19 cellular contexts compared by ENCODE assay signal in genomic region chr7:30019387-30019786, GRCh38. TPM values are rescaled to one million over a fixed set of nuclear protein-coding genes. Genes with fewer than 3 reads are reported as not detected.
DNase-seq lines count a peak whose midpoint lies in the region; ATAC-seq, FAIRE-seq and TF ChIP-seq lines count a peak whose summit lies in the region.
"Had no signal": no experiment of that assay in that cellular context is flagged by ENCODE, and none has a peak within 500 bp of the region (broad histone marks: within the 10 kb centered on the region; RNA-seq: fewer than 3 reads in every experiment).

No MANE protein-coding gene starts in this region.

- no peak overlapping the region for H2BK5ac ChIP-seq in IMR-90 (ENCODE audit: low read depth, low read length, poor library complexity, severe bottlenecking)

- H3K36me3 ChIP-seq in IMR-90 (ENCODE audit: control insufficient read depth, insufficient read depth, low read length): peaks cover 8% of the 10 kb centered on the region
- peaks cover 24 to 32% of the 10 kb centered on the region in 2 experiments for H3K36me3 ChIP-seq in SK-N-SH (replicated peaks in 1 of 2; ENCODE audit: control insufficient read depth in 1 of 2, insufficient read depth in 2 of 2, low read length in 1 of 2)
- H3K36me3 ChIP-seq: colonic mucosa had no signal

- H2AK9ac ChIP-seq in IMR-90 (replicated peaks; ENCODE audit: low read depth, low read length, poor library complexity): no peak overlapping the region

- peaks cover 5% of the 10 kb centered on the region for H3F3A ChIP-seq in SK-N-SH (replicated peaks; ENCODE audit: insufficient read depth)

- H3K4me2 ChIP-seq in A549 (no peak overlapping the region), IMR-90 (ENCODE audit: low read depth, low read length) (no peak overlapping the region), SK-N-SH (no peak overlapping the region)

- no peak overlapping the region for H2BK120ac ChIP-seq in IMR-90 (ENCODE audit: low read depth, low read length)

- CTCF ChIA-PET in A549 (lab: Yijun Ruan, JAX) (interaction anchor here (1.0 kb wide), 2 partner anchors 17 to 45 kb away, joined by 3 read pairs; no protein-coding TSS in a partner anchor), IMR-90 (lab: Yijun Ruan, JAX) (no interaction called here), SK-N-SH (lab: Yijun Ruan, JAX) (interaction anchor here (0.9 to 2.0 kb wide), 3 partner anchors 44 to 145 kb away, joined by 3 to 5 read pairs (median 5); no protein-coding TSS in a partner anchor)
- CTCF ChIA-PET in activated naive CD4-positive, alpha-beta T cell treated with anti-CD3 and anti-CD28 coated beads for 36 hours (lab: Charles Lee): no interaction called here

- no peak overlapping the region for H2BK15ac ChIP-seq in IMR-90 (ENCODE audit: low read depth, low read length)

- no peak overlapping the region for H2BK20ac ChIP-seq in IMR-90 (ENCODE audit: low read depth, low read length)

- no peak overlapping the region for H3K27ac Mint-ChIP-seq in activated naive CD4-positive, alpha-beta T cell treated with anti-CD3 and anti-CD28 coated beads for 36 hours
- H3K27ac Mint-ChIP-seq: activated naive CD8-positive, alpha-beta T cell; CD14-positive monocyte had no signal

- H3K79me1 ChIP-seq in IMR-90 (ENCODE audit: low read depth in 1 of 2, low read length in 2 of 2): peaks cover 10 to 21% of the 10 kb centered on the region in 2 experiments

- no peak overlapping the region for H3K14ac ChIP-seq in IMR-90 (replicated peaks; ENCODE audit: low read depth, low read length)

- no peak overlapping the region for H4K8ac ChIP-seq in IMR-90 (ENCODE audit: low read depth in 2 of 2, low read length in 2 of 2)

- no peak overlapping the region for H3K4me3 Mint-ChIP-seq in activated naive CD4-positive, alpha-beta T cell treated with anti-CD3 and anti-CD28 coated beads for 36 hours
- H3K4me3 Mint-ChIP-seq: activated naive CD8-positive, alpha-beta T cell; CD14-positive monocyte had no signal

- peaks cover 19% of the 10 kb centered on the region for H3K4me1 Mint-ChIP-seq in activated naive CD4-positive, alpha-beta T cell treated with anti-CD3 and anti-CD28 coated beads for 36 hours (ENCODE audit: low read depth)

- no peak overlapping the region for H4K91ac ChIP-seq in IMR-90 (ENCODE audit: insufficient read depth, low read depth, low read length)

- 0 out of 3 replicates have a peak, but pooled peaks have one; percentile 8 for TF ChIP-seq CTCF in A549 (IDR thresholded peaks at IDR 0.05)
- TF ChIP-seq CTCF in IMR-90 (conservative IDR thresholded peaks at IDR 0.05; ENCODE audit: low read depth, low read length): 0 out of 2 replicates have a peak, but pooled peaks have one; percentile 20
- TF ChIP-seq CTCF in SK-N-SH (IDR thresholded peaks at IDR 0.05): peak; percentile 43
- peak; percentile 11 for TF ChIP-seq CTCF in fibroblast of the aortic adventitia (IDR thresholded peaks at IDR 0.05; ENCODE audit: insufficient read depth, low read length)
- TF ChIP-seq CTCF in coronary artery (IDR thresholded peaks at IDR 0.05): no peak

- POLR2A ChIA-PET in A549 (lab: Yijun Ruan, JAX): no interaction called here
- POLR2A ChIA-PET in IMR-90 (lab: Charles Lee; ENCODE audit: unreplicated experiment): no interaction called here
- POLR2A ChIA-PET in SK-N-SH (lab: Yijun Ruan, JAX): no interaction called here

- intact Hi-C loops in IMR-90 (cut with micrococcal nuclease): no loop called here
- intact Hi-C loops in activated naive CD4-positive, alpha-beta T cell treated with anti-CD3 and anti-CD28 coated beads for 36 hours (cut with micrococcal nuclease): no loop called here

- H3K23ac ChIP-seq in IMR-90 (ENCODE audit: low read depth, low read length): no peak overlapping the region

- peaks cover 2% of the 10 kb centered on the region for H3K36me3 Mint-ChIP-seq in activated naive CD4-positive, alpha-beta T cell treated with anti-CD3 and anti-CD28 coated beads for 36 hours (ENCODE audit: low read depth)

- no peak for TF ChIP-seq RAD21 in A549 (conservative IDR thresholded peaks at IDR 0.05 in 1 of 2, IDR thresholded peaks at IDR 0.05 in 1 of 2)
- TF ChIP-seq RAD21 in IMR-90 (IDR thresholded peaks at IDR 0.05; ENCODE audit: low read length): no peak
- TF ChIP-seq RAD21 in SK-N-SH (IDR thresholded peaks at IDR 0.05; ENCODE audit: low read length): peak; percentile 28; the same call in 1 of the 2 replicates

- in situ Hi-C loops in IMR-90 (cut with MboI; ENCODE audit: low sequenced_read_pairs): no loop called here

- ATAC-seq in A549 (peak in 1 of 2 experiments; percentile 65; a peak in 2 of 6 replicates), IMR-90 (ENCODE audit: low read depth) (peak; percentile 46; the same call in 1 of the 2 replicates), GM21526 (IDR thresholded peaks at IDR 0.05; ENCODE audit: low FRiP score, unreplicated experiment) (no peak), GM21576 (IDR thresholded peaks at IDR 0.05; ENCODE audit: unreplicated experiment) (no peak)
- ATAC-seq: upper lobe of right lung had no signal

- no peaks in the 10 kb centered on the region for H3K9me2 ChIP-seq in SK-N-SH

- TF ChIP-seq POLR2A in A549 (IDR thresholded peaks at IDR 0.05; ENCODE audit: low read length) (no peak), IMR-90 (IDR thresholded peaks at IDR 0.05; ENCODE audit: low read depth, low read length) (no peak)

- H3K27me3 Mint-ChIP-seq in activated naive CD4-positive, alpha-beta T cell treated with anti-CD3 and anti-CD28 coated beads for 36 hours (ENCODE audit: low read depth): no peaks in the 10 kb centered on the region
- H3K27me3 Mint-ChIP-seq: activated naive CD8-positive, alpha-beta T cell had no signal

- H3K18ac ChIP-seq in IMR-90 (ENCODE audit: low read depth, low read length): no peak overlapping the region

- H3K79me2 ChIP-seq in SK-N-SH (ENCODE audit: insufficient read depth): peaks cover 27% of the 10 kb centered on the region

- H3K4me3 ChIP-seq in A549 (no peak overlapping the region), IMR-90 (ENCODE audit: insufficient read depth, low read depth, low read length) (no peak overlapping the region), SK-N-SH (ENCODE audit: low read depth in 2 of 2, low read length in 1 of 2) (no peak overlapping the region), fibroblast of the aortic adventitia (ENCODE audit: low read depth, low read length) (no peak overlapping the region), coronary artery (no peak overlapping the region)
- H3K4me3 ChIP-seq: colonic mucosa, SK-N-MC, upper lobe of right lung had no signal

- no peak overlapping the region for H3K56ac ChIP-seq in IMR-90 (ENCODE audit: extremely low read depth, insufficient read depth, low read length)

- no peak overlapping the region for H2AK5ac ChIP-seq in IMR-90 (ENCODE audit: low read depth, low read length)

- H4K5ac ChIP-seq in IMR-90 (ENCODE audit: low read depth, low read length): no peak overlapping the region

- H3K9me3 ChIP-seq in A549 (no peaks in the 10 kb centered on the region), IMR-90 (ENCODE audit: control insufficient read depth, insufficient read depth, low read length) (no peaks in the 10 kb centered on the region), SK-N-SH (no peaks in the 10 kb centered on the region)
- H3K9me3 ChIP-seq: colonic mucosa, upper lobe of right lung had no signal

- peaks cover 2% of the 10 kb centered on the region; the same call in 1 of the 2 replicates for H3K9me1 ChIP-seq in IMR-90 (ENCODE audit: insufficient read depth, low read length)

- no peaks in the 10 kb centered on the region for H3K9me3 Mint-ChIP-seq in activated naive CD4-positive, alpha-beta T cell treated with anti-CD3 and anti-CD28 coated beads for 36 hours

- H3K27me3 ChIP-seq in IMR-90 (ENCODE audit: control insufficient read depth, insufficient read depth, low read length) (no peaks in the 10 kb centered on the region), SK-N-SH (ENCODE audit: insufficient read depth) (no peaks in the 10 kb centered on the region)
- H3K27me3 ChIP-seq: colonic mucosa, upper lobe of right lung had no signal

- no peak overlapping the region for H3K4ac ChIP-seq in IMR-90 (ENCODE audit: low read depth, low read length)

- H4K20me1 ChIP-seq in IMR-90 (ENCODE audit: insufficient read depth, low read length) (peaks cover 4% of the 10 kb centered on the region; the same call in 1 of the 2 replicates), SK-N-SH (ENCODE audit: insufficient read depth) (no peaks in the 10 kb centered on the region)

- H3K9ac ChIP-seq in IMR-90 (ENCODE audit: low read depth, low read length) (no peak overlapping the region), SK-N-SH (no peak overlapping the region)

- no peak overlapping the region for H3K27ac ChIP-seq in A549
- H3K27ac ChIP-seq in IMR-90 (ENCODE audit: insufficient read depth, low read length): no peak overlapping the region
- no peak overlapping the region for H3K27ac ChIP-seq in SK-N-SH (ENCODE audit: low read depth in 2 of 2, low read length in 1 of 2)
- H3K27ac ChIP-seq in coronary artery: no peak overlapping the region
- H3K27ac ChIP-seq: colonic mucosa, SK-N-MC, upper lobe of right lung had no signal

- no peak for FAIRE-seq in A549 (lab: Jason Lieb, UNC)
- FAIRE-seq: D721Med, frontal cortex had no signal

- dilution Hi-C loops in IMR-90 (cut with HindIII; ENCODE audit: low sequenced_read_pairs, unreplicated experiment): no loop called here

- TF ChIP-seq EP300 in A549 (IDR thresholded peaks at IDR 0.05): no peak
- no peak for TF ChIP-seq EP300 in SK-N-SH (IDR thresholded peaks at IDR 0.05; ENCODE audit: borderline replicate concordance in 1 of 2, low read depth in 1 of 2, low read length in 1 of 2)

- no TSS peak for BruUV-seq in IMR-90 (replicated peaks; lab: Mats Ljungman, UMichigan)

- H2AFZ ChIP-seq in IMR-90 (replicated peaks; ENCODE audit: low read length, poor library complexity) (no peak overlapping the region), SK-N-SH (ENCODE audit: low read depth) (no peak overlapping the region)

- H3K4me1 ChIP-seq in A549: peaks cover 15% of the 10 kb centered on the region; the same call in 2 of the 3 replicates
- H3K4me1 ChIP-seq in IMR-90 (ENCODE audit: control insufficient read depth, insufficient read depth, low read length): no peaks in the 10 kb centered on the region; the same call in 1 of the 2 replicates
- H3K4me1 ChIP-seq in SK-N-SH (ENCODE audit: control insufficient read depth in 1 of 2, insufficient read depth in 2 of 2, low read depth in 1 of 2, low read length in 1 of 2): no peaks in the 10 kb centered on the region
- H3K4me1 ChIP-seq: colonic mucosa, upper lobe of right lung had no signal

- no peak for DNase-seq in A549 (ENCODE audit: low read depth in 1 of 2, low spot score in 1 of 2)
- no peak for DNase-seq in IMR-90
- DNase-seq in SK-N-SH: no peak
- no peak for DNase-seq in fibroblast of the aortic adventitia (ENCODE audit: low read depth)
- DNase-seq in activated naive CD4-positive, alpha-beta T cell treated with anti-CD3 and anti-CD28 coated beads for 36 hours: no peak
- DNase-seq in coronary artery (ENCODE audit: low spot score): no peak
- DNase-seq: activated T-cell treated with anti-CD3 and anti-CD28 coated beads, Interleukin-2, amount 50 U/mL, for 48 hours; colonic mucosa; mesenchymal stem cell; NCI-H146; nucleus accumbens; upper lobe of right lung had no signal

- 49% methylated on average over 1 of the region's 1 CpG for WGBS in A549 (ENCODE audit: missing lambda C conversion rate)
- WGBS in IMR-90 (ENCODE audit: extremely low coverage in 2 of 2, insufficient read length in 1 of 2), 2 experiments: no CpG with 5 or more reads among the region's 1 CpG
- 93% methylated on average over 1 of the region's 1 CpG for WGBS in SK-N-SH (ENCODE audit: low lambda C conversion rate)

RNA-seq across cellular contexts. Expression of gene FKBP14, which starts 7.1 kb away (rescaled TPM):
- polyA plus RNA-seq in A549 (2011; rRNA removed) (17.7 and 22.8 TPM in 2 replicates), A549 (2017; fragmentation: RNase III; extraction: RNeasy Plus Mini Kit Qiagen cat#74134 plus additional on column Dnase treatment) (10.6 to 11.1 TPM (median 10.7 TPM) in 3 replicates), IMR-90 (2012; rRNA removed) (21.8 and 26.3 TPM in 2 replicates), SK-N-SH (2012; rRNA removed) (15.7 and 24.4 TPM in 2 replicates)
- polyA plus RNA-seq in A549 (2012; cell fraction: cytosol; rRNA removed): 3.7 and 3.9 TPM in 2 replicates
- 1.6 and 2.3 TPM in 2 replicates for polyA plus RNA-seq in A549 (2012; cell fraction: nucleus; rRNA removed)
- 4.7 and 6.4 TPM in 2 replicates for polyA minus RNA-seq in A549 (2011; rRNA and poly(A)+ RNA removed)
- total RNA-seq in IMR-90 (2012; rRNA removed) (27.1 and 45.0 TPM in 2 replicates), fibroblast of the aortic adventitia (ENCODE audit: low replicate concordance) (39.9 and 57.5 TPM in 2 replicates)
- polyA plus RNA-seq in IMR-90 (2012; cell fraction: cytosol; rRNA removed): 5.9 and 7.5 TPM in 2 replicates
- 1.6 and 9.7 TPM in 2 replicates for polyA plus RNA-seq in IMR-90 (2012; cell fraction: nucleus; rRNA removed; ENCODE audit: low replicate concordance)
- 27.6 and 29.7 TPM in 2 replicates for polyA plus RNA-seq in SK-N-SH (2012; cell fraction: cytosol; rRNA removed)
- polyA plus RNA-seq in SK-N-SH (2012; cell fraction: nucleus; rRNA removed): 4.5 and 10.6 TPM in 2 replicates
- total RNA-seq in activated naive CD4-positive, alpha-beta T cell treated with anti-CD3 and anti-CD28 coated beads for 36 hours: 1 to 10 TPM; 4.7 to 5.2 TPM

RNA-seq across cellular contexts. Expression of gene PLEKHA8, which starts 8.8 kb away (rescaled TPM):
- polyA plus RNA-seq in A549 (2011; rRNA removed) (10.6 and 10.9 TPM in 2 replicates), A549 (2017; fragmentation: RNase III; extraction: RNeasy Plus Mini Kit Qiagen cat#74134 plus additional on column Dnase treatment) (5.9 to 6.6 TPM (median 6.2 TPM) in 3 replicates), IMR-90 (2012; rRNA removed) (2.9 and 3.6 TPM in 2 replicates), SK-N-SH (2012; rRNA removed) (4.9 and 6.1 TPM in 2 replicates)
- 1.7 TPM in 2 replicates for polyA plus RNA-seq in A549 (2012; cell fraction: cytosol; rRNA removed)
- 0.94 and 1.8 TPM in 2 replicates for polyA plus RNA-seq in A549 (2012; cell fraction: nucleus; rRNA removed)
- polyA minus RNA-seq in A549 (2011; rRNA and poly(A)+ RNA removed): 8.5 and 9.8 TPM in 2 replicates
- total RNA-seq in IMR-90 (2012; rRNA removed) (9.7 and 13.6 TPM in 2 replicates), fibroblast of the aortic adventitia (ENCODE audit: low replicate concordance) (10.6 and 15.5 TPM in 2 replicates)
- polyA plus RNA-seq in IMR-90 (2012; cell fraction: cytosol; rRNA removed): 0.76 and 0.88 TPM in 2 replicates
- polyA plus RNA-seq in IMR-90 (2012; cell fraction: nucleus; rRNA removed; ENCODE audit: low replicate concordance): 1.0 and 5.6 TPM in 2 replicates
- 7.3 and 7.5 TPM in 2 replicates for polyA plus RNA-seq in SK-N-SH (2012; cell fraction: cytosol; rRNA removed)
- polyA plus RNA-seq in SK-N-SH (2012; cell fraction: nucleus; rRNA removed): 4.3 and 9.2 TPM in 2 replicates
- 10 to 100 TPM in 1 of 2 experiments, 1 to 10 TPM in 1; 8.7 to 10.1 TPM for total RNA-seq in activated naive CD4-positive, alpha-beta T cell treated with anti-CD3 and anti-CD28 coated beads for 36 hours

RNA-seq across cellular contexts. Expression of gene SCRN1, which starts 29.8 kb away (rescaled TPM):
- polyA plus RNA-seq in A549 (2011; rRNA removed): 80.0 and 88.9 TPM in 2 replicates
- 19.3 and 23.4 TPM in 2 replicates for polyA plus RNA-seq in A549 (2012; cell fraction: cytosol; rRNA removed)
- 16.8 and 22.4 TPM in 2 replicates for polyA plus RNA-seq in A549 (2012; cell fraction: nucleus; rRNA removed)
- 46.2 to 49.7 TPM (median 49.1 TPM) in 3 replicates for polyA plus RNA-seq in A549 (2017; fragmentation: RNase III; extraction: RNeasy Plus Mini Kit Qiagen cat#74134 plus additional on column Dnase treatment)
- 71.8 and 78.4 TPM in 2 replicates for polyA minus RNA-seq in A549 (2011; rRNA and poly(A)+ RNA removed)
- total RNA-seq in IMR-90 (2012; rRNA removed): 124 and 141 TPM in 2 replicates
- polyA plus RNA-seq in IMR-90 (2012; rRNA removed): 49.2 and 57.1 TPM in 2 replicates
- polyA plus RNA-seq in IMR-90 (2012; cell fraction: cytosol; rRNA removed): 22.1 and 25.6 TPM in 2 replicates
- 18.4 and 54.4 TPM in 2 replicates for polyA plus RNA-seq in IMR-90 (2012; cell fraction: nucleus; rRNA removed; ENCODE audit: low replicate concordance)
- polyA plus RNA-seq in SK-N-SH (2012; rRNA removed): 64.3 and 87.0 TPM in 2 replicates
- polyA plus RNA-seq in SK-N-SH (2012; cell fraction: cytosol; rRNA removed): 73.1 and 82.6 TPM in 2 replicates
- 40.8 and 67.2 TPM in 2 replicates for polyA plus RNA-seq in SK-N-SH (2012; cell fraction: nucleus; rRNA removed)
- total RNA-seq in fibroblast of the aortic adventitia (ENCODE audit: low replicate concordance): 39.7 and 93.1 TPM in 2 replicates
- 1 to 10 TPM; 1.6 to 2.4 TPM for total RNA-seq in activated naive CD4-positive, alpha-beta T cell treated with anti-CD3 and anti-CD28 coated beads for 36 hours

Comparison
In these comparisons a context has a peak if more than half of its experiments do, and no peak if none do; other contexts are left out.
1. RNA of gene SCRN1, which starts 29.8 kb away (total RNA-seq): 124 to 141 TPM in IMR-90 and 39.7 to 93.1 TPM in fibroblast of the aortic adventitia; 1.6 to 2.4 TPM in activated naive CD4-positive, alpha-beta T cell treated with anti-CD3 and anti-CD28 coated beads for 36 hours; every median in the first group is over 10 times any median in the second.
2. CTCF ChIA-PET loops: an anchor here in A549 (1.0 kb wide) and SK-N-SH (0.9 to 2.0 kb wide); none called in IMR-90 and activated naive CD4-positive, alpha-beta T cell treated with anti-CD3 and anti-CD28 coated beads for 36 hours.
3. Of the 12 proteins assayed by ChIP-seq in both A549 and SK-N-SH: peak only in A549: none; only in SK-N-SH: RAD21; in both: CTCF; in neither: 10.